ENCODE assay signal across 8 cellular contexts in genomic region chr4:153466637-153467153, GRCh38. TPM values are rescaled to one million over a fixed set of nuclear protein-coding genes. Genes with fewer than 3 reads are reported as not detected.
DNase-seq lines count a peak whose midpoint lies in the region; ATAC-seq and TF ChIP-seq lines count a peak whose summit lies in the region.

No MANE protein-coding gene starts in this region.

- no peak overlapping the region for H2BK5ac ChIP-seq in trophoblast cell (ENCODE audit: low read depth, low read length, poor library complexity)

- H3K79me1 ChIP-seq in trophoblast cell (ENCODE audit: low read length): peaks cover 3% of the 10 kb centered on the region

- no peaks in the 10 kb centered on the region for H3K27me3 Mint-ChIP-seq in activated CD4-positive, alpha-beta T cell treated with anti-CD3 and anti-CD28 coated beads for 36 hours
- H3K27me3 Mint-ChIP-seq in activated CD8-positive, alpha-beta T cell treated with anti-CD3 and anti-CD28 coated beads, Interleukin-2, amount 10 ng/mL, durations not matched to agents 7 days and 5 days (ENCODE audit: low read depth): no peaks in the 10 kb centered on the region

- POLR2A ChIA-PET in activated CD4-positive, alpha-beta T cell treated with anti-CD3 and anti-CD28 coated beads for 36 hours (lab: Charles Lee): interaction anchor here (0.6 to 2.2 kb wide), 7 partner anchors 20 to 149 kb away, joined by 3 to 12 read pairs (median 5); no protein-coding TSS in a partner anchor
- POLR2A ChIA-PET in activated CD8-positive, alpha-beta T cell treated with anti-CD3 and anti-CD28 coated beads, Interleukin-2, amount 10 ng/mL, durations not matched to agents 7 days and 5 days (lab: Charles Lee): interaction anchor here (0.6 to 3.3 kb wide), 24 partner anchors 11 to 128 kb away, joined by 3 to 46 read pairs (median 4); no protein-coding TSS in a partner anchor

- peaks cover 35% of the 10 kb centered on the region for H3K4me1 Mint-ChIP-seq in activated CD4-positive, alpha-beta T cell treated with anti-CD3 and anti-CD28 coated beads for 36 hours
- H3K4me1 Mint-ChIP-seq in activated CD8-positive, alpha-beta T cell treated with anti-CD3 and anti-CD28 coated beads, Interleukin-2, amount 10 ng/mL, durations not matched to agents 7 days and 5 days (ENCODE audit: low read depth): peaks cover 43% of the 10 kb centered on the region

- H3K18ac ChIP-seq in trophoblast cell (ENCODE audit: low read length): peak overlapping the region; percentile 49

- intact Hi-C loops in activated CD4-positive, alpha-beta T cell treated with anti-CD3 and anti-CD28 coated beads for 36 hours (cut with DNase I, micrococcal nuclease): loop anchor here (1.0 to 10.0 kb wide), 9 partner anchors 22 to 314 kb away; partner anchors contain the start of gene MND1 (in 1 of the 2)

- no peak for TF ChIP-seq CTCF in fibroblast of pulmonary artery (IDR thresholded peaks at IDR 0.05; ENCODE audit: low read length, missing control alignments)

- ATAC-seq in activated CD4-positive, alpha-beta T cell treated with anti-CD3 and anti-CD28 coated beads for 36 hours: peak; percentile 19
- peak; percentile 18 for ATAC-seq in HG03045 (IDR thresholded peaks at IDR 0.05; ENCODE audit: unreplicated experiment)
- peak; percentile 35 for ATAC-seq in activated CD8-positive, alpha-beta T cell treated with anti-CD3 and anti-CD28 coated beads, Interleukin-2, amount 10 ng/mL, durations not matched to agents 7 days and 5 days

- no peaks in the 10 kb centered on the region for H3K27me3 ChIP-seq in trophoblast cell (ENCODE audit: insufficient read depth, low read length)

- CTCF ChIA-PET in activated CD4-positive, alpha-beta T cell treated with anti-CD3 and anti-CD28 coated beads for 36 hours (lab: Charles Lee): interaction anchor here (0.6 to 2.7 kb wide), 19 partner anchors 13 to 185 kb away, joined by 3 to 13 read pairs (median 4); partner anchors contain the start of gene MND1
- CTCF ChIA-PET in activated CD8-positive, alpha-beta T cell treated with anti-CD3 and anti-CD28 coated beads, Interleukin-2, amount 10 ng/mL, durations not matched to agents 7 days and 5 days (lab: Charles Lee): interaction anchor here (0.7 to 6.4 kb wide), 23 partner anchors 9 to 140 kb away, joined by 3 to 83 read pairs (median 15); partner anchors contain the start of gene MND1

- no CpG with 5 or more reads among the region's 48 CpGs for WGBS in trophoblast cell (ENCODE audit: extremely low coverage, insufficient coverage, insufficient read length)

- H2BK12ac ChIP-seq in trophoblast cell (ENCODE audit: low read length): no peak overlapping the region

- no peak overlapping the region for H4K8ac ChIP-seq in trophoblast cell (ENCODE audit: low read depth, low read length)

- H3K79me2 ChIP-seq in trophoblast cell (ENCODE audit: control insufficient read depth, insufficient read depth, low read length, poor library complexity): no peaks in the 10 kb centered on the region

- H3K27ac Mint-ChIP-seq in activated CD4-positive, alpha-beta T cell treated with anti-CD3 and anti-CD28 coated beads for 36 hours: peak overlapping the region; percentile 86
- peak overlapping the region; percentile 89 for H3K27ac Mint-ChIP-seq in activated CD8-positive, alpha-beta T cell treated with anti-CD3 and anti-CD28 coated beads, Interleukin-2, amount 10 ng/mL, durations not matched to agents 7 days and 5 days

- H3K4me3 ChIP-seq in fibroblast of pulmonary artery (replicated peaks; ENCODE audit: low read depth, low read length) (peak overlapping the region; percentile 84), trophoblast cell (ENCODE audit: low read depth, low read length) (peak overlapping the region; percentile 89)

- peak overlapping the region; percentile 94 for H3K4me3 Mint-ChIP-seq in activated CD4-positive, alpha-beta T cell treated with anti-CD3 and anti-CD28 coated beads for 36 hours
- peak overlapping the region; percentile 96 for H3K4me3 Mint-ChIP-seq in activated CD8-positive, alpha-beta T cell treated with anti-CD3 and anti-CD28 coated beads, Interleukin-2, amount 10 ng/mL, durations not matched to agents 7 days and 5 days

- peaks cover 39% of the 10 kb centered on the region for H3K36me3 Mint-ChIP-seq in activated CD4-positive, alpha-beta T cell treated with anti-CD3 and anti-CD28 coated beads for 36 hours (ENCODE audit: low read depth)
- peaks cover 44% of the 10 kb centered on the region for H3K36me3 Mint-ChIP-seq in activated CD8-positive, alpha-beta T cell treated with anti-CD3 and anti-CD28 coated beads, Interleukin-2, amount 10 ng/mL, durations not matched to agents 7 days and 5 days (ENCODE audit: low read depth)

- peak overlapping the region; percentile 19 for H3K14ac ChIP-seq in trophoblast cell (ENCODE audit: low read length)

- peak overlapping the region; percentile 41 for H3K9ac ChIP-seq in trophoblast cell (ENCODE audit: low read length)

- no peak overlapping the region for H2AK5ac ChIP-seq in trophoblast cell (ENCODE audit: low read length)

- DNase-seq in activated CD4-positive, alpha-beta T cell treated with anti-CD3 and anti-CD28 coated beads for 36 hours: peak; percentile 42
- DNase-seq in activated CD4-positive, alpha-beta T cell treated with anti-CD3 and anti-CD28 coated beads, Interleukin-2, amount 50 U/mL, for 4 hours: no peak
- DNase-seq in activated CD8-positive, alpha-beta T cell treated with anti-CD3 and anti-CD28 coated beads, Interleukin-2, amount 10 ng/mL, durations not matched to agents 7 days and 5 days: no peak
- DNase-seq in fibroblast of pulmonary artery (ENCODE audit: low read depth): no peak
- DNase-seq in trophoblast cell: no peak
- DNase-seq in NCI-H524 treated with DMSO at 0.1 percent for 48 hours (lab: John Stamatoyannopoulos, UW): no peak
- no peak for DNase-seq in AML-193 (lab: John Stamatoyannopoulos, UW)

- H4K91ac ChIP-seq in trophoblast cell (ENCODE audit: low read depth, low read length): peak overlapping the region; percentile 0

- peaks cover 5 to 6% of the 10 kb centered on the region in 2 experiments for H3K4me1 ChIP-seq in trophoblast cell (ENCODE audit: control insufficient read depth in 1 of 2, insufficient read depth in 2 of 2, low read length in 2 of 2)

- H3K36me3 ChIP-seq in trophoblast cell (ENCODE audit: control insufficient read depth in 1 of 2, insufficient read depth in 2 of 2, low read length in 2 of 2): no peaks in the 10 kb centered on the region

- peak overlapping the region; percentile 15 for H3K4ac ChIP-seq in trophoblast cell (ENCODE audit: low read depth, low read length)

- H3K9me3 Mint-ChIP-seq in activated CD4-positive, alpha-beta T cell treated with anti-CD3 and anti-CD28 coated beads for 36 hours (ENCODE audit: low read depth): no peaks in the 10 kb centered on the region
- H3K9me3 Mint-ChIP-seq in activated CD8-positive, alpha-beta T cell treated with anti-CD3 and anti-CD28 coated beads, Interleukin-2, amount 10 ng/mL, durations not matched to agents 7 days and 5 days (ENCODE audit: insufficient read depth): no peaks in the 10 kb centered on the region

- no peak overlapping the region for H3K23ac ChIP-seq in trophoblast cell (ENCODE audit: low read length)

- H2AFZ ChIP-seq in trophoblast cell (ENCODE audit: insufficient read depth, low read length, poor library complexity): peak overlapping the region; percentile 46

- H4K12ac ChIP-seq in trophoblast cell (ENCODE audit: low read depth, low read length): peak overlapping the region; percentile 1

- H3K27ac ChIP-seq in trophoblast cell (ENCODE audit: low read depth, low read length): no peak overlapping the region

- no peak overlapping the region for H2BK120ac ChIP-seq in trophoblast cell (ENCODE audit: insufficient read depth, low read length, poor library complexity)

- no peaks in the 10 kb centered on the region for H3K9me3 ChIP-seq in trophoblast cell (ENCODE audit: insufficient read depth, low read depth, low read length)

- peak overlapping the region; percentile 88 for H3K4me2 ChIP-seq in trophoblast cell (ENCODE audit: low read length)

RNA-seq across cellular contexts. Expression of gene TMEM131L, which starts 0.5 kb away (rescaled TPM):
- 10 to 100 TPM; 45.8 to 45.9 TPM for total RNA-seq in activated CD4-positive, alpha-beta T cell treated with anti-CD3 and anti-CD28 coated beads for 36 hours
- total RNA-seq in activated CD8-positive, alpha-beta T cell treated with anti-CD3 and anti-CD28 coated beads, Interleukin-2, amount 10 ng/mL, durations not matched to agents 7 days and 5 days: 10 to 100 TPM; 54.9 to 58.4 TPM
- polyA plus RNA-seq in trophoblast cell (2013): 8.3 and 8.9 TPM in 2 replicates
